ENCODE assay signal across 8 cellular contexts in the genomic region with DNA sequence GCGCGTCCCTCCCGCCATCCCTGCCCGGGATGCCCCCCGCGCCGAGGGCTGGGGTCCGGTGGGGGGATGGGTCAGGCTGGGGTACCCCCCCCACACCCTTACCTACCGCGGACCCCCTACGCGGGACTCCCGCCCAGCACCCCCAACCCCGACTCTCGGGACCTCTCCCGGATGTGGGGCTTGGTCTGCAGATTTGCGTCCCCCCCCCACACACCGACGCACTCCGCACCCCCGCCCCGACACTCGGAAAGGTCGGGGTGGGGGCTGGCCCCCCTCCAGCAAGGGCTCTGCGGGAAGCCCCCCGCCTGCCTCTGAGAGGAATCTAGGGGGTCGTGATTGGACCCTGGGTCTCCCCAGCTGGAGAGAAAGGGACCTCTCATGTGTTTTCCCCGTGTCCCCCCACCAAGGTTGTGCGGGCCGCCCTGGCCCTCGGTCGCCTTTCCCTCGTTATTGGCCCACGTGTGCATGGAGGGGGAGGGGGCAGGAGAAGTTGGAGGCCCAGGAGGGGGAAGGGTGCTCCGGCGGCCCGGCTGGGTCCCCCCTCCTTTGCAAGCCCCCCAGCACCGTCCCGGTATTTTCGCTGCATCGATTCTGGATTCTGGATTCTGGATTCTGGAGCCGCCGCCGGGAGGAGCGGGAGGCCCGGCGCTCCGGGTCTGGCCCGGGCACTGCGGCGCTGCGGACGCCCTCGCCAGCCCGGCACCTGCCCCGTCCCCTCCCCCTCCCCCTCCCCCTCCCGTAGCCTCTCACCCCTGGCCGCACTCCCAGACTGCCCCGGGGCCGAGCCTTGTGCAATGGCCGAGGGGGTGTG. TPM values are rescaled to one million over a fixed set of nuclear protein-coding genes. Genes with fewer than 3 reads are reported as not detected.
DNase-seq lines count a peak whose midpoint lies in the region; ATAC-seq and TF ChIP-seq lines count a peak whose summit lies in the region.

No MANE protein-coding gene starts in this region.

- no peaks in the 10 kb centered on the region for H3K9me3 Mint-ChIP-seq in activated naive CD8-positive, alpha-beta T cell (ENCODE audit: low read depth)

- H4K8ac ChIP-seq in trophoblast cell (ENCODE audit: low read depth, low read length): no peak overlapping the region

- H3K9me3 ChIP-seq in right cardiac atrium (ENCODE audit: control insufficient read depth, low read length) (no peaks in the 10 kb centered on the region), sigmoid colon (no peaks in the 10 kb centered on the region), trophoblast cell (ENCODE audit: insufficient read depth, low read depth, low read length) (peaks cover 5% of the 10 kb centered on the region)

- no peak for TF ChIP-seq CTCF in sigmoid colon (IDR thresholded peaks at IDR 0.05)

- no peak overlapping the region for H3K9ac ChIP-seq in trophoblast cell (ENCODE audit: low read length)

- H3K4me1 Mint-ChIP-seq in activated naive CD8-positive, alpha-beta T cell (ENCODE audit: low read depth): peaks cover 49% of the 10 kb centered on the region

- H3K23ac ChIP-seq in trophoblast cell (ENCODE audit: low read length): no peak overlapping the region

- no peak overlapping the region for H2BK12ac ChIP-seq in trophoblast cell (ENCODE audit: low read length)

- H3K14ac ChIP-seq in trophoblast cell (ENCODE audit: low read length): no peak overlapping the region

- peak in 1 of 4 donors; percentile 34 for TF ChIP-seq EP300 in sigmoid colon (IDR thresholded peaks at IDR 0.05)

- no peak overlapping the region for H3K4ac ChIP-seq in trophoblast cell (ENCODE audit: low read depth, low read length)

- H2AFZ ChIP-seq in trophoblast cell (ENCODE audit: insufficient read depth, low read length, poor library complexity): no peak overlapping the region

- no peak overlapping the region for H3K4me2 ChIP-seq in trophoblast cell (ENCODE audit: low read length)

- peak overlapping the region; percentile 98 for H3K27ac ChIP-seq in right cardiac atrium (ENCODE audit: low read length)
- H3K27ac ChIP-seq in sigmoid colon: peak overlapping the region; percentile 98 to 100 (median 100)
- no peak overlapping the region for H3K27ac ChIP-seq in trophoblast cell (ENCODE audit: low read depth, low read length)

- H3K4me1 ChIP-seq in right cardiac atrium (ENCODE audit: control insufficient read depth, insufficient read depth, low read length) (peaks cover 5% of the 10 kb centered on the region), sigmoid colon (peaks cover 0 to 71% (median 62%) of the 10 kb centered on the region in 4 donors), trophoblast cell (ENCODE audit: control insufficient read depth in 1 of 2, insufficient read depth in 2 of 2, low read length in 2 of 2) (no peaks in the 10 kb centered on the region)

- no peaks in the 10 kb centered on the region for H3K36me3 Mint-ChIP-seq in activated naive CD8-positive, alpha-beta T cell

- peak; percentile 45 for DNase-seq in EL
- no peak for DNase-seq in Jurkat, Clone E6-1 (ENCODE audit: low read depth, low spot score)
- peak; percentile 62 to 85 (median 84) for DNase-seq in right cardiac atrium
- peak; percentile 86 for DNase-seq in sigmoid colon
- DNase-seq in trophoblast cell: no peak
- DNase-seq in GM19240 (ENCODE audit: insufficient read length, low spot score): no peak

- no peak overlapping the region for H3K18ac ChIP-seq in trophoblast cell (ENCODE audit: low read length)

- TF ChIP-seq POLR2A in sigmoid colon (IDR thresholded peaks at IDR 0.05): no peak

- H3K4me3 ChIP-seq in Jurkat, Clone E6-1 (ENCODE audit: low read length): peak overlapping the region; percentile 23
- H3K4me3 ChIP-seq in right cardiac atrium (ENCODE audit: low read length) (peak overlapping the region; percentile 95), sigmoid colon (peak overlapping the region; percentile 97 to 100 (median 99)), trophoblast cell (ENCODE audit: low read depth, low read length) (no peak overlapping the region)

- H3K27me3 Mint-ChIP-seq in activated naive CD8-positive, alpha-beta T cell: no peaks in the 10 kb centered on the region

- H3K79me1 ChIP-seq in trophoblast cell (ENCODE audit: low read length): no peaks in the 10 kb centered on the region

- peak; percentile 18 to 40 for ATAC-seq in right cardiac atrium
- no peak for ATAC-seq in HG03520 (IDR thresholded peaks at IDR 0.05; ENCODE audit: unreplicated experiment)

- no peak overlapping the region for H4K12ac ChIP-seq in trophoblast cell (ENCODE audit: low read depth, low read length)

- no peaks in the 10 kb centered on the region for H3K79me2 ChIP-seq in trophoblast cell (ENCODE audit: control insufficient read depth, insufficient read depth, low read length, poor library complexity)

- H3K36me3 ChIP-seq in sigmoid colon (no peaks in the 10 kb centered on the region), trophoblast cell (ENCODE audit: control insufficient read depth in 1 of 2, insufficient read depth in 2 of 2, low read length in 2 of 2) (no peaks in the 10 kb centered on the region)

- no peak overlapping the region for H3K27ac Mint-ChIP-seq in activated naive CD8-positive, alpha-beta T cell

- WGBS in right cardiac atrium: under 1% methylated on average over 61 of the region's 61 CpGs
- 1% methylated on average over 61 of the region's 61 CpGs for WGBS in sigmoid colon, 2 donors
- no CpG with 5 or more reads among the region's 61 CpGs for WGBS in trophoblast cell (ENCODE audit: extremely low coverage, insufficient coverage, insufficient read length)

- intact Hi-C loops in right cardiac atrium (cut with DNase I): loop anchor here in 1 of 4 donors (10.0 kb wide), 1 partner anchor 58 kb away; no protein-coding TSS in a partner anchor
- intact Hi-C loops in sigmoid colon (cut with DNase I): loop anchor here (2.0 to 5.0 kb wide), 2 partner anchors 62 to 85 kb away; no protein-coding TSS in a partner anchor

- no peak overlapping the region for H2BK120ac ChIP-seq in trophoblast cell (ENCODE audit: insufficient read depth, low read length, poor library complexity)

- H2BK5ac ChIP-seq in trophoblast cell (ENCODE audit: low read depth, low read length, poor library complexity): no peak overlapping the region

- no peak overlapping the region for H4K91ac ChIP-seq in trophoblast cell (ENCODE audit: low read depth, low read length)

- peak overlapping the region; percentile 71 for H3K4me3 Mint-ChIP-seq in activated naive CD8-positive, alpha-beta T cell

- H2AK5ac ChIP-seq in trophoblast cell (ENCODE audit: low read length): no peak overlapping the region

- H3K27me3 ChIP-seq in right cardiac atrium (ENCODE audit: control insufficient read depth, insufficient read depth) (no peaks in the 10 kb centered on the region), sigmoid colon (no peaks in the 10 kb centered on the region), trophoblast cell (ENCODE audit: insufficient read depth, low read length) (peaks cover 89% of the 10 kb centered on the region)

RNA-seq across cellular contexts. Expression of a gene that starts 0.6 kb away (rescaled TPM):
- polyA plus RNA-seq in Jurkat, Clone E6-1 (2012; ENCODE audit: insufficient read depth, insufficient read length): 5.2 TPM
- 100 to 1,000 TPM; 175 to 223 (median 188) TPM for total RNA-seq in right cardiac atrium
- 186 TPM for polyA plus RNA-seq in right cardiac atrium
- 100 to 1,000 TPM in 1 of 4 donors, 10 to 100 TPM in 3; 63.2 to 114 (median 74.2) TPM for total RNA-seq in sigmoid colon
- 10 to 100 TPM in 2 of 3 donors, 1 to 10 TPM in 1; 9.0 to 45.7 (median 10.2) TPM for polyA plus RNA-seq in sigmoid colon
- polyA plus RNA-seq in trophoblast cell (2013): 5.4 and 6.1 TPM in 2 replicates

Comparison
In these comparisons a context has a peak if more than half of its experiments do, and no peak if none do; other contexts are left out.
1. DNase-seq: peak in EL (single experiment), right cardiac atrium (3 of 3) and sigmoid colon (single experiment); none in Jurkat, Clone E6-1 (single experiment), trophoblast cell (0 of 2) and GM19240 (single experiment).